In the genomic region with DNA sequence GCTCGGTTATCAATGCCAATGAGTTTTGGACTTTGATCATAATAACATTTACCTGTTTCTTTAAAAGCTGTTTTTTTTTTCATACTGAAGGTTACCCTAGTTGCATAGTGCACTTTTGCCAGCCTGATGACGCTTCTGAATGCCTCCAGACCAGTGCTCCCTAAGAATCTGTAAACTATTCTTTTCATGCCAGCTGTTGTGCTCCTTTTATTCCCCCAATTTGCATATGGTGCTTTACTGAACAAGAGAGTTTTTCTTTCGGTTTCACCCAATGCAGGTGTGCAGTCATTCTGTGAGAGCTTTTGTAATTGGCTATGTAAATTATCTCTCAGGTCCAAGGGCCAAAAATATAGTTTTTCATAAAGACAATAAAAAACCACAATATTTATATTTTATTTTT, we compare ENCODE assay signal across 1 cellular context.
TF ChIP-seq lines count a peak whose summit lies in the region.

No MANE protein-coding gene starts in this region.

TF ChIP-seq in GM12878, 131 proteins besides CTCF, POLR2A, EP300 and RAD21 (continued from another document):
- TF ChIP-seq, protein P1, sequence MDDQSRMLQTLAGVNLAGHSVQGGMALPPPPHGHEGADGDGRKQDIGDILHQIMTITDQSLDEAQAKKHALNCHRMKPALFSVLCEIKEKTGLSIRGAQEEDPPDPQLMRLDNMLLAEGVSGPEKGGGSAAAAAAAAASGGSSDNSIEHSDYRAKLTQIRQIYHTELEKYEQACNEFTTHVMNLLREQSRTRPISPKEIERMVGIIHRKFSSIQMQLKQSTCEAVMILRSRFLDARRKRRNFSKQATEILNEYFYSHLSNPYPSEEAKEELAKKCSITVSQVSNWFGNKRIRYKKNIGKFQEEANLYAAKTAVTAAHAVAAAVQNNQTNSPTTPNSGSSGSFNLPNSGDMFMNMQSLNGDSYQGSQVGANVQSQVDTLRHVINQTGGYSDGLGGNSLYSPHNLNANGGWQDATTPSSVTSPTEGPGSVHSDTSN (IDR thresholded peaks at IDR 0.05; ENCODE audit: insufficient replicate concordance, low read depth, low read length): peak; percentile 4
- TF ChIP-seq BHLHE40 (IDR thresholded peaks at IDR 0.05; ENCODE audit: borderline replicate concordance in 1 of 2, low read depth in 2 of 2, low read length in 1 of 2) (peak in 1 of 2 experiments; percentile 64; a peak in 2 of 4 replicates), POU2F2 (IDR thresholded peaks at IDR 0.05; ENCODE audit: borderline replicate concordance, low read depth, low read length) (peak; percentile 100), ASH2L (IDR thresholded peaks at IDR 0.05; ENCODE audit: borderline replicate concordance, low read depth) (no peak), CREB1 (IDR thresholded peaks at IDR 0.05; ENCODE audit: low read depth) (peak; percentile 51; the same call in 1 of the 2 replicates), CEBPB (IDR thresholded peaks at IDR 0.05; ENCODE audit: borderline replicate concordance in 1 of 2, low read depth in 2 of 2, low read length in 2 of 2) (no peak), MXI1 (IDR thresholded peaks at IDR 0.05; ENCODE audit: low read depth, low read length) (peak; percentile 19; the same call in 1 of the 2 replicates), DPF2 (IDR thresholded peaks at IDR 0.05) (0 out of 2 replicates have a peak, but pooled peaks have one; percentile 48), TCF12 (IDR thresholded peaks at IDR 0.05; ENCODE audit: low read depth, low read length) (peak; percentile 88)
